ENCODE assay signal across 7 cellular contexts in the genomic region with DNA sequence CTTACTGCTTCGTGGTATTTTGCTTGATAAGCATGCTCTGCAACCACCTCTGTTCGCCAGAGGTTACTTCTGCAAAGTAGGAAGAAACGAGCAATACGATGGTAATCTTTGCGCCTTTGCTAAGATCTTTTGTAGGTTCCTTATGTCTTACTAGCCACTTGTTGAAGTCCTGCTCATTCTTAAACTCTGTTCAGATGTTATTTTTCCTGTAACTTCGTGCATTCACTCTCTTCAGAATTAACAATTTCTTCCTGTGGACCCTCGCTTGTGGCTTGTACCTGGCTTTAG. TPM values are rescaled to one million over a fixed set of nuclear protein-coding genes. Genes with fewer than 3 reads are reported as not detected.
DNase-seq lines count a peak whose midpoint lies in the region; ATAC-seq and TF ChIP-seq lines count a peak whose summit lies in the region.

No MANE protein-coding gene starts in this region.

- H3K27ac ChIP-seq in stomach smooth muscle (ENCODE audit: low read length) = peak overlapping the region; percentile 99

- no peaks in the 10 kb centered on the region for H3K27me3 ChIP-seq in iPS-15b (ENCODE audit: control insufficient read depth, insufficient read depth, low read length)
- H3K27me3 ChIP-seq in stomach smooth muscle (ENCODE audit: control insufficient read depth in 1 of 2, insufficient read depth in 2 of 2, low read length in 2 of 2) = no peaks in the 10 kb centered on the region

- H3K9ac ChIP-seq in iPS-15b (ENCODE audit: low read depth, low read length) = peak overlapping the region; percentile 85
- H3K9ac ChIP-seq in stomach smooth muscle (ENCODE audit: low read length in 2 of 2) = peak overlapping the region; percentile 97 to 98

- peaks cover 22% of the 10 kb centered on the region for H3K9me3 Mint-ChIP-seq in WTC11

- H3K4me1 ChIP-seq in iPS-15b (ENCODE audit: control insufficient read depth, insufficient read depth, low read length) = peaks cover 5% of the 10 kb centered on the region
- H3K4me1 ChIP-seq in stomach smooth muscle (ENCODE audit: control insufficient read depth, insufficient read depth, low read length) = peaks cover 11% of the 10 kb centered on the region

- no peak for DNase-seq in WTC11 (ENCODE audit: low spot score)
- DNase-seq in GM19238 (ENCODE audit: insufficient read length, low spot score) = no peak

- POLR2A ChIA-PET in WTC11 (lab: Charles Lee) = interaction anchor here (1.8 to 2.6 kb wide), 2 partner anchors 36 to 82 kb away, joined by 6 to 16 read pairs; partner anchors contain the start of gene PHC1

- H3K4me1 Mint-ChIP-seq in WTC11 = peaks cover 20% of the 10 kb centered on the region

- H3K27ac Mint-ChIP-seq in WTC11 = peak overlapping the region; percentile 93

- CTCF ChIA-PET in WTC11 (lab: Charles Lee) = interaction anchor here (0.5 to 3.0 kb wide), 18 partner anchors 22 to 406 kb away, joined by 3 to 38 read pairs (median 5); partner anchors contain the start of gene PHC1

- H3K36me3 ChIP-seq in iPS-15b (ENCODE audit: control insufficient read depth, insufficient read depth, low read length) = peaks cover 5% of the 10 kb centered on the region
- H3K36me3 ChIP-seq in stomach smooth muscle (ENCODE audit: control insufficient read depth in 2 of 2, insufficient read depth in 2 of 2, low read length in 2 of 2) = peaks cover 6 to 12% of the 10 kb centered on the region in 2 donors

- H3K36me3 Mint-ChIP-seq in WTC11 = peaks cover 33% of the 10 kb centered on the region

- peak; percentile 11 for ATAC-seq in GM18870 (IDR thresholded peaks at IDR 0.05; ENCODE audit: unreplicated experiment)
- ATAC-seq in HG02973 (IDR thresholded peaks at IDR 0.05; ENCODE audit: unreplicated experiment) = peak; percentile 6
- ATAC-seq in WTC11 = peak; percentile 3; the same call in 1 of the 2 replicates
- ATAC-seq in GM21737 (IDR thresholded peaks at IDR 0.05; ENCODE audit: unreplicated experiment) = no peak

- no peaks in the 10 kb centered on the region for H3K27me3 Mint-ChIP-seq in WTC11 (ENCODE audit: low read depth)

- H3K4me3 ChIP-seq in iPS-15b (ENCODE audit: low read depth, low read length) (peak overlapping the region; percentile 99), stomach smooth muscle (ENCODE audit: low read length in 2 of 2) (peak overlapping the region; percentile 90 to 97)

- H3K4me3 Mint-ChIP-seq in WTC11 = peak overlapping the region; percentile 95

- no peak for TF ChIP-seq CTCF in WTC11 (IDR thresholded peaks at IDR 0.05)

- H3K9me3 ChIP-seq in iPS-15b (ENCODE audit: control insufficient read depth, insufficient read depth, low read length) = no peaks in the 10 kb centered on the region
- H3K9me3 ChIP-seq in stomach smooth muscle (ENCODE audit: control insufficient read depth in 2 of 2, low read length in 2 of 2) = no peaks in the 10 kb centered on the region

TF ChIP-seq in WTC11, 78 proteins besides CTCF, POLR2A, EP300 and RAD21:
- TF ChIP-seq CREB1 (CRISPR knock-in tag; IDR thresholded peaks at IDR 0.05) (no peak), FOXK1 (CRISPR knock-in tag; IDR thresholded peaks at IDR 0.05) (no peak; the same call in 1 of the 2 replicates), GRHL2 (CRISPR knock-in tag; IDR thresholded peaks at IDR 0.05; ENCODE audit: insufficient replicate concordance, severe bottlenecking) (no peak), ZNF232 (CRISPR knock-in tag; IDR thresholded peaks at IDR 0.05) (peak; percentile 3; the same call in 1 of the 2 replicates), ZNF416 (CRISPR knock-in tag; IDR thresholded peaks at IDR 0.05) (no peak), GTF2I (CRISPR knock-in tag; conservative IDR thresholded peaks at IDR 0.05) (no peak)
- TF ChIP-seq, protein P1, sequence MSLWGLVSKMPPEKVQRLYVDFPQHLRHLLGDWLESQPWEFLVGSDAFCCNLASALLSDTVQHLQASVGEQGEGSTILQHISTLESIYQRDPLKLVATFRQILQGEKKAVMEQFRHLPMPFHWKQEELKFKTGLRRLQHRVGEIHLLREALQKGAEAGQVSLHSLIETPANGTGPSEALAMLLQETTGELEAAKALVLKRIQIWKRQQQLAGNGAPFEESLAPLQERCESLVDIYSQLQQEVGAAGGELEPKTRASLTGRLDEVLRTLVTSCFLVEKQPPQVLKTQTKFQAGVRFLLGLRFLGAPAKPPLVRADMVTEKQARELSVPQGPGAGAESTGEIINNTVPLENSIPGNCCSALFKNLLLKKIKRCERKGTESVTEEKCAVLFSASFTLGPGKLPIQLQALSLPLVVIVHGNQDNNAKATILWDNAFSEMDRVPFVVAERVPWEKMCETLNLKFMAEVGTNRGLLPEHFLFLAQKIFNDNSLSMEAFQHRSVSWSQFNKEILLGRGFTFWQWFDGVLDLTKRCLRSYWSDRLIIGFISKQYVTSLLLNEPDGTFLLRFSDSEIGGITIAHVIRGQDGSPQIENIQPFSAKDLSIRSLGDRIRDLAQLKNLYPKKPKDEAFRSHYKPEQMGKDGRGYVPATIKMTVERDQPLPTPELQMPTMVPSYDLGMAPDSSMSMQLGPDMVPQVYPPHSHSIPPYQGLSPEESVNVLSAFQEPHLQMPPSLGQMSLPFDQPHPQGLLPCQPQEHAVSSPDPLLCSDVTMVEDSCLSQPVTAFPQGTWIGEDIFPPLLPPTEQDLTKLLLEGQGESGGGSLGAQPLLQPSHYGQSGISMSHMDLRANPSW (CRISPR knock-in tag; conservative IDR thresholded peaks at IDR 0.05; ENCODE audit: low read depth) = no peak

RNA-seq across cellular contexts. Expression of gene M6PR, which starts 0.8 kb away (rescaled TPM):
- 106 to 139 TPM (median 112 TPM) in 3 replicates for total RNA-seq in WTC11 (2021)

RNA-seq across cellular contexts. Expression of gene PHC1, which starts 35.9 kb away (rescaled TPM):
- total RNA-seq in WTC11 (2021) = 733 to 940 TPM (median 913 TPM) in 3 replicates

RNA-seq across cellular contexts. Expression of gene KLRG1, which starts 39.1 kb away (rescaled TPM):
- total RNA-seq in WTC11 (2021) = 6.2 to 7.4 TPM (median 7.2 TPM) in 3 replicates
